In the genomic region with DNA sequence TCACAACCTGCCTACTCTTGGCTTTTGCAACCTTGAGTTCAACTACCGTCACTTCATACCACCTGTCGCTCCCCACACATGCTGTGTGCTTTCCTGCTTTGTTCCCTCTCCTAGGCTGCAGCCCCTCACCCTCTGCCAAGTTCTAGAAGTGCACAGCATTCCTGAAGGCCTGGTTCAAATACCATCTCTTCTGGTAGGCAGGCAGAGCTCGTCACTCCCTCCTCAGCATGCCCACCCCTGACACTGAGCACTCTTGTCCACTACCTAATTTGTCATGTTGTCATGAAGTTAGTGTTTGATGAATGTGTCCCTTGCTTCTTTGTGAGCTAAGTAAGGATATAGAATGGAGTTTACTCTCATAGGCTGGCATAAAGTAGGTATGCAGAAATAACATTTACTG, we compare ENCODE assay signal across 25 cellular contexts.
"Had no signal": no experiment of that assay in that cellular context is flagged by ENCODE, and none has a peak within 500 bp of the region (broad histone marks: within the 10 kb centered on the region; RNA-seq: fewer than 3 reads in every experiment).

No MANE protein-coding gene starts in this region.

- H3K9me3 ChIP-seq: adrenal gland, breast epithelium had no signal

- H3K4me3 ChIP-seq: adrenal gland, breast epithelium, K562, PC-9 had no signal

- H3K36me3 ChIP-seq: adrenal gland, breast epithelium had no signal

- H2AFZ ChIP-seq: PC-9 had no signal

- H3K27me3 ChIP-seq: adrenal gland, breast epithelium had no signal

- H3K4me1 ChIP-seq: adrenal gland, breast epithelium had no signal

- ATAC-seq: K562, T-helper 17 cell, WTC11 had no signal

- DNase-seq: activated CD4-positive, alpha-beta memory T cell treated with anti-CD3 and anti-CD28 coated beads for 36 hours; activated CD4-positive, alpha-beta T cell treated with anti-CD3 and anti-CD28 coated beads for 48 hours; activated CD4-positive, CD25-positive, alpha-beta regulatory T cell treated with anti-CD3 and anti-CD28 coated beads, Interleukin-2, amount 50 U/mL, for 72 hours; activated CD8-positive, alpha-beta memory T cell treated with anti-CD3 and anti-CD28 coated beads for 24 hours; activated naive CD4-positive, alpha-beta T cell treated with anti-CD3 and anti-CD28 coated beads, Interleukin-2, amount 50 U/mL, for 16 hours; activated naive CD8-positive, alpha-beta T cell treated with anti-CD3 and anti-CD28 coated beads, Interleukin-2, amount 10 ng/mL, durations not matched to agents 7 days and 5 days; activated T-cell treated with anti-CD3 and anti-CD28 coated beads for 4 hours; activated T-cell treated with anti-CD3 and anti-CD28 coated beads, Interleukin-2, amount 50 U/mL, for 48 hours; adrenal gland; aorta; Karpas-422; MM.1S; NCI-H1105 treated with DMSO at 0.1 percent for 48 hours; NCI-H1436 treated with DMSO at 0.1 percent for 48 hours; NCI-H187; NCI-H2081 treated with DMSO at 0.1 percent for 48 hours; NCI-H446; NCI-H524; PC-9; SHP77 treated with DMSO at 0.1 percent for 48 hours; T-helper 17 cell; T-helper 9 cell had no signal

- H3K4me2 ChIP-seq: PC-9 had no signal

- H3K27ac ChIP-seq: adrenal gland, breast epithelium, PC-9 had no signal
